In genomic region chr11:68423481-68423880, GRCh38 we compare ENCODE assay signal across 25 cellular contexts. TPM values are rescaled to one million over a fixed set of nuclear protein-coding genes. Genes with fewer than 3 reads are reported as not detected.
DNase-seq lines count a peak whose midpoint lies in the region; FAIRE-seq and TF ChIP-seq lines count a peak whose summit lies in the region.
"Had no signal": no experiment of that assay in that cellular context is flagged by ENCODE, and none has a peak within 500 bp of the region (broad histone marks: within the 10 kb centered on the region; RNA-seq: fewer than 3 reads in every experiment).

No MANE protein-coding gene starts in this region.

- H2AK5ac ChIP-seq in H1 (ENCODE audit: low read depth, low read length), result no peak overlapping the region

- no peak overlapping the region for H2BK15ac ChIP-seq in H1 (ENCODE audit: low read length)

- no peak overlapping the region for H2BK120ac ChIP-seq in H1 (replicated peaks; ENCODE audit: low read depth, low read length)

- H3K27ac ChIP-seq in H1 (ENCODE audit: low read depth, low read length) (no peak overlapping the region), breast epithelium (no peak overlapping the region)
- H3K27ac ChIP-seq: BLaER1 had no signal

- H3K4me1 ChIP-seq in H1 (replicated peaks in 1 of 4; ENCODE audit: control insufficient read depth in 3 of 4, insufficient read depth in 4 of 4, low read length in 3 of 4), result no peaks in the 10 kb centered on the region
- H3K4me1 ChIP-seq in breast epithelium, result no peaks in the 10 kb centered on the region

- no peak overlapping the region for H2BK20ac ChIP-seq in H1 (ENCODE audit: low read length)

- no peak for TF ChIP-seq EP300 in H1 (IDR thresholded peaks at IDR 0.05; ENCODE audit: borderline replicate concordance in 1 of 2, low read depth in 2 of 2, low read length in 2 of 2)

- H3K9me3 ChIP-seq in H1 (ENCODE audit: insufficient read depth in 2 of 2, low read depth in 1 of 2, low read length in 1 of 2), result no peaks in the 10 kb centered on the region
- H3K9me3 ChIP-seq in breast epithelium, result no peaks in the 10 kb centered on the region
- H3K9me3 ChIP-seq: BE2C had no signal

- no peak for TF ChIP-seq RAD21 in H1 (IDR thresholded peaks at IDR 0.05 in 1 of 2, conservative IDR thresholded peaks at IDR 0.05 in 1 of 2; ENCODE audit: low read depth in 2 of 2, low read length in 2 of 2)

- peak overlapping the region; percentile 38 for H3K4ac ChIP-seq in H1 (replicated peaks; ENCODE audit: insufficient read length, low read depth, low read length)

- no peak overlapping the region for H3K18ac ChIP-seq in H1 (ENCODE audit: extremely low read depth, low read length)

- WGBS in H1 (ENCODE audit: extremely low coverage in 1 of 2, insufficient coverage in 1 of 2, insufficient read length in 1 of 2, insufficient replicate concordance in 2 of 2, low coverage in 1 of 2, low lambda C conversion rate in 2 of 2, missing lambda C conversion rate in 1 of 2), 2 experiments, result 90% methylated on average over 21 of the region's 21 CpGs; no CpG with 5 or more reads in 1 of the 2 experiments

- DNase-seq in H1 (ENCODE audit: low read depth in 1 of 2, low spot score in 2 of 2) (no peak), nephron progenitor cell (no peak), type B pancreatic cell (ENCODE audit: extremely low spot score, unreplicated experiment) (peak; percentile 69), breast epithelium (ENCODE audit: low spot score in 2 of 2) (no peak), NCI-H446 treated with DMSO at 0.1 percent for 48 hours (lab: John Stamatoyannopoulos, UW) (no peak)
- DNase-seq: 8988T; ACHN; BE2C; C1 segment of cervical spinal cord; CD4-positive, alpha-beta memory T cell; CD4-positive, CD25-positive, alpha-beta regulatory T cell; CD8-positive, alpha-beta memory T cell; COR-L47; DMS 273 treated with DMSO at 0.1 percent for 48 hours; DMS153; DMS53; DMS79; DND-41; EL; GDM1 had no signal

- H3K9ac ChIP-seq in H1 (replicated peaks in 1 of 4; ENCODE audit: extremely low read depth in 1 of 4, low read depth in 3 of 4, low read length in 3 of 4), result no peak overlapping the region
- H3K9ac ChIP-seq: BLaER1 had no signal

- H3K27ac Mint-ChIP-seq in nephron progenitor cell (peak overlapping the region; percentile 29), type B pancreatic cell (no peak overlapping the region)
- H3K27ac Mint-ChIP-seq: CD14-positive monocyte; CD4-positive, alpha-beta memory T cell; CD4-positive, CD25-positive, alpha-beta regulatory T cell; CD8-positive, alpha-beta memory T cell had no signal

- H3K27me3 Mint-ChIP-seq in nephron progenitor cell (ENCODE audit: low read depth, poor library complexity) (peaks cover under 1% of the 10 kb centered on the region), type B pancreatic cell (no peaks in the 10 kb centered on the region)
- H3K27me3 Mint-ChIP-seq: CD4-positive, alpha-beta memory T cell; CD4-positive, CD25-positive, alpha-beta regulatory T cell had no signal

- no peaks in the 10 kb centered on the region for H3K79me2 ChIP-seq in H1 (ENCODE audit: control insufficient read depth in 1 of 2, insufficient read depth in 2 of 2, low read length in 2 of 2)

- no peak overlapping the region for H3K4me2 ChIP-seq in H1 (ENCODE audit: insufficient read depth in 1 of 2, low read depth in 2 of 2, low read length in 2 of 2)
- H3K4me2 ChIP-seq: BLaER1 had no signal

- H3K4me3 ChIP-seq in H1 (ENCODE audit: extremely low read depth in 1 of 4, insufficient read depth in 2 of 4, low read depth in 3 of 4, low read length in 4 of 4) (no peak overlapping the region), breast epithelium (no peak overlapping the region)
- H3K4me3 ChIP-seq: BLaER1 had no signal

- H3K23me2 ChIP-seq in H1 (ENCODE audit: low read depth, low read length), result peaks cover 2% of the 10 kb centered on the region; the same call in 1 of the 2 replicates

- H2AFZ ChIP-seq in H1 (ENCODE audit: low read length), result no peak overlapping the region

- peaks cover 0 to 3% of the 10 kb centered on the region in 2 experiments for H4K20me1 ChIP-seq in H1 (replicated peaks in 1 of 2; ENCODE audit: control insufficient read depth in 1 of 2, insufficient read depth in 2 of 2, low read length in 2 of 2)

- intact Hi-C loops in breast epithelium (cut with DNase I; ENCODE audit: low total_unique reads), result no loop called here

- no peak for TF ChIP-seq CTCF in H1 (IDR thresholded peaks at IDR 0.05; ENCODE audit: control extremely low read depth in 1 of 3, insufficient read depth in 1 of 3, low read depth in 1 of 3, low read length in 3 of 3)
- no peak for TF ChIP-seq CTCF in nephron progenitor cell (IDR thresholded peaks at IDR 0.05)
- TF ChIP-seq CTCF in type B pancreatic cell (conservative IDR thresholded peaks at IDR 0.05), result no peak
- TF ChIP-seq CTCF in breast epithelium (IDR thresholded peaks at IDR 0.05), result no peak

- no peak overlapping the region for H3K56ac ChIP-seq in H1 (replicated peaks; ENCODE audit: insufficient read length, low read depth, low read length)

- H2BK12ac ChIP-seq in H1 (ENCODE audit: low read depth, low read length), result no peak overlapping the region

- POLR2A ChIA-PET in H1 (lab: Charles Lee; ENCODE audit: partially characterized antibody), result interaction anchor here (1.1 kb wide), 1 partner anchor 45 kb away, joined by 3 read pairs; no protein-coding TSS in a partner anchor

- no peak overlapping the region for H3K23ac ChIP-seq in H1 (ENCODE audit: insufficient read length)

- TF ChIP-seq POLR2A in H1 (IDR thresholded peaks at IDR 0.05; ENCODE audit: control extremely low read depth in 1 of 2, low read depth in 2 of 2, low read length in 2 of 2) (no peak), breast epithelium (IDR thresholded peaks at IDR 0.05) (no peak)

- H3K4me1 Mint-ChIP-seq in nephron progenitor cell (peaks cover 11% of the 10 kb centered on the region), type B pancreatic cell (ENCODE audit: unreplicated experiment) (peaks cover 9% of the 10 kb centered on the region)
- H3K4me1 Mint-ChIP-seq: CD14-positive monocyte; CD4-positive, alpha-beta memory T cell; CD4-positive, CD25-positive, alpha-beta regulatory T cell; CD8-positive, alpha-beta memory T cell had no signal

- FAIRE-seq in H1 (lab: Jason Lieb, UNC), result no peak
- FAIRE-seq: A204.1, GM12891, GM19239 had no signal

- H3K36me3 Mint-ChIP-seq in nephron progenitor cell (ENCODE audit: low read depth) (peaks cover 71% of the 10 kb centered on the region), type B pancreatic cell (peaks cover 25% of the 10 kb centered on the region)
- H3K36me3 Mint-ChIP-seq: CD4-positive, alpha-beta memory T cell had no signal

- H3K36me3 ChIP-seq in H1 (ENCODE audit: control insufficient read depth in 2 of 4, insufficient read depth in 4 of 4, low read length in 3 of 4) (peaks cover under 1 to 17% (median 6%) of the 10 kb centered on the region in 4 experiments; a peak in 6 of 8 replicates), breast epithelium (no peaks in the 10 kb centered on the region)

- H3K4me3 Mint-ChIP-seq in nephron progenitor cell (no peak overlapping the region), type B pancreatic cell (no peak overlapping the region)
- H3K4me3 Mint-ChIP-seq: CD14-positive monocyte; CD4-positive, alpha-beta memory T cell; CD4-positive, CD25-positive, alpha-beta regulatory T cell; CD8-positive, alpha-beta memory T cell had no signal

- no peak overlapping the region for H3K14ac ChIP-seq in H1 (ENCODE audit: insufficient read length)

- H3K27me3 ChIP-seq in H1 (replicated peaks in 1 of 4; ENCODE audit: control insufficient read depth in 3 of 4, extremely low read depth in 1 of 4, insufficient read depth in 3 of 4, low read length in 3 of 4) (no peaks in the 10 kb centered on the region), breast epithelium (no peaks in the 10 kb centered on the region)
- H3K27me3 ChIP-seq: BE2C, BLaER1 had no signal

- no peaks in the 10 kb centered on the region; the same call in 1 of the 2 replicates for H3K79me1 ChIP-seq in H1 (ENCODE audit: low read depth, low read length)

- CTCF ChIA-PET in H1 (lab: Charles Lee; ENCODE audit: partially characterized antibody), result interaction anchor here (1.4 to 1.8 kb wide), 2 partner anchors 16 to 20 kb away, joined by 5 to 6 read pairs; no protein-coding TSS in a partner anchor

- H3K9me3 Mint-ChIP-seq in nephron progenitor cell, result peaks cover 7% of the 10 kb centered on the region
- peaks cover 3% of the 10 kb centered on the region for H3K9me3 Mint-ChIP-seq in type B pancreatic cell
- H3K9me3 Mint-ChIP-seq: CD8-positive, alpha-beta memory T cell had no signal

- H4K91ac ChIP-seq in H1 (replicated peaks; ENCODE audit: insufficient read length, low read length), result no peak overlapping the region

- H4K5ac ChIP-seq in H1 (ENCODE audit: insufficient read length, low read depth, low read length), result no peak overlapping the region

- no peak overlapping the region for H2BK5ac ChIP-seq in H1 (ENCODE audit: low read depth, low read length)

- H4K8ac ChIP-seq in H1 (ENCODE audit: extremely low read depth, insufficient read depth, low read length), result no peak overlapping the region

TF ChIP-seq in H1, 55 proteins besides CTCF, POLR2A, EP300 and RAD21:
- TF ChIP-seq ATF3 (IDR thresholded peaks at IDR 0.05; ENCODE audit: insufficient read depth, low read depth, low read length) (no peak), SIX5 (IDR thresholded peaks at IDR 0.05; ENCODE audit: low read depth, low read length) (no peak), GABPA (IDR thresholded peaks at IDR 0.05; ENCODE audit: borderline replicate concordance, insufficient read depth, low read length) (no peak), ZNF274 (IDR thresholded peaks at IDR 0.05; ENCODE audit: borderline replicate concordance, extremely low read depth, low read length) (no peak), PHF8 (conservative IDR thresholded peaks at IDR 0.05; ENCODE audit: low read depth, low read length) (no peak), CBX5 (IDR thresholded peaks at IDR 0.05; ENCODE audit: low read depth, low read length) (no peak), TAF7 (optimal IDR thresholded peaks at IDR 0.05; ENCODE audit: borderline replicate concordance, low read depth, low read length) (no peak)

RNA-seq across cellular contexts. Expression of gene PPP6R3, which starts 37.1 kb away (rescaled TPM):
- 146 and 150 TPM in 2 replicates for total RNA-seq in H1 (2021; fragmentation: NEBNext Ultra II Directional; extraction: Animal tissue kit (Norgen Biotek cat#: 25700))
- polyA plus RNA-seq in H1 (2011; rRNA removed), result 44.6 and 48.8 TPM in 2 replicates
- polyA plus RNA-seq in H1 (2011; cell fraction: cytosol; rRNA removed), result 56.3 TPM
- 109 TPM for polyA plus RNA-seq in H1 (2011; cell fraction: nucleus; rRNA removed)
- 58.7 to 84.4 TPM (median 70.3 TPM) in 4 replicates for polyA plus RNA-seq in H1 (2012, experiment 1 of 2)
- 7.0 TPM for polyA plus RNA-seq in H1 (2012, experiment 2 of 2)
- 64.9 TPM for polyA plus RNA-seq in H1 (2013, experiment 1 of 2)
- 66.0 TPM for polyA plus RNA-seq in H1 (2013, experiment 2 of 2)
- polyA minus RNA-seq in H1 (2011; rRNA and poly(A)+ RNA removed), result 113 and 126 TPM in 2 replicates
- 150 TPM for polyA minus RNA-seq in H1 (2011; cell fraction: cytosol; rRNA and poly(A)+ RNA removed)
- 209 TPM for polyA minus RNA-seq in H1 (2011; cell fraction: nucleus; rRNA and poly(A)+ RNA removed)
- total RNA-seq in type B pancreatic cell (ENCODE audit: low replicate concordance), result 102 and 104 TPM in 2 replicates
- total RNA-seq in breast epithelium, result 100 to 1,000 TPM; 113 to 227 (median 183) TPM
